Comparison of ENCODE assay signal across 8 cellular contexts in genomic region chr17:2233441-2233947, GRCh38.
DNase-seq lines count a peak whose midpoint lies in the region; ATAC-seq, FAIRE-seq and TF ChIP-seq lines count a peak whose summit lies in the region.

No MANE protein-coding gene starts in this region.

- no peak overlapping the region for H2AFZ ChIP-seq in fibroblast of lung (ENCODE audit: low read length)

- FAIRE-seq in RCC 7860 (lab: Jason Lieb, UNC): no peak

- peak; percentile 15 for ATAC-seq in omental fat pad (ENCODE audit: low FRiP score)

- H3K4me2 ChIP-seq in fibroblast of lung (ENCODE audit: extremely low read depth, insufficient read depth, low read length): no peak overlapping the region

- no peaks in the 10 kb centered on the region for H3K27me3 ChIP-seq in A673 (replicated peaks; ENCODE audit: insufficient read depth, low read depth, low read length, poor library complexity)
- H3K27me3 ChIP-seq in fibroblast of lung (ENCODE audit: control insufficient read depth, insufficient read depth, low read length): no peaks in the 10 kb centered on the region

- H3K9ac ChIP-seq in fibroblast of lung (ENCODE audit: insufficient read depth, low read length): peak overlapping the region; percentile 35

- H3K79me2 ChIP-seq in fibroblast of lung (ENCODE audit: control insufficient read depth, insufficient read depth, low read length): no peaks in the 10 kb centered on the region

- POLR2A ChIA-PET in A673 (lab: Charles Lee; ENCODE audit: low non-redundant PET): no interaction called here

- H3K4me3 ChIP-seq in A673 (ENCODE audit: low read depth, low read length, poor library complexity, severe bottlenecking) (no peak overlapping the region), fibroblast of lung (replicated peaks in 1 of 4; ENCODE audit: control extremely low read depth in 1 of 4, insufficient read depth in 1 of 4, low read depth in 3 of 4, low read length in 4 of 4) (no peak overlapping the region)

- TF ChIP-seq CTCF in A673 (conservative IDR thresholded peaks at IDR 0.05; ENCODE audit: low read depth, low read length) (no peak), fibroblast of lung (conservative IDR thresholded peaks at IDR 0.05 in 1 of 2, IDR thresholded peaks at IDR 0.05 in 1 of 2; ENCODE audit: low read depth in 1 of 2, low read length in 2 of 2) (no peak), omental fat pad (IDR thresholded peaks at IDR 0.05) (no peak)

- H3K4me1 ChIP-seq in A673 (ENCODE audit: insufficient read depth, low read length, poor library complexity, severe bottlenecking) (peaks cover 17% of the 10 kb centered on the region), fibroblast of lung (ENCODE audit: control insufficient read depth, extremely low read depth, insufficient read depth, low read length) (peaks cover 68% of the 10 kb centered on the region)

- no TSS peak for BruUV-seq in A673 (replicated peaks; lab: Mats Ljungman, UMichigan)

- CTCF ChIA-PET in A673 (lab: Charles Lee): no interaction called here

- intact Hi-C loops in A673 (cut with micrococcal nuclease; ENCODE audit: unreplicated experiment): no loop called here

- H3K9me3 ChIP-seq in A673 (ENCODE audit: low read depth, low read length, poor library complexity, severe bottlenecking): no peaks in the 10 kb centered on the region
- H3K9me3 ChIP-seq in fibroblast of lung (ENCODE audit: control insufficient read depth, insufficient read depth, low read depth, low read length): no peaks in the 10 kb centered on the region

- no peaks in the 10 kb centered on the region for H4K20me1 ChIP-seq in fibroblast of lung (ENCODE audit: control insufficient read depth, extremely low read depth, insufficient read depth, low read length)

- H3K36me3 ChIP-seq in A673 (ENCODE audit: insufficient read depth, low read length, poor library complexity, severe bottlenecking) (no peaks in the 10 kb centered on the region), fibroblast of lung (ENCODE audit: control insufficient read depth, insufficient read depth, low read length) (no peaks in the 10 kb centered on the region)

- H3K27ac ChIP-seq in A673 (ENCODE audit: low read depth, low read length, poor library complexity, severe bottlenecking): no peak overlapping the region
- H3K27ac ChIP-seq in fibroblast of lung (ENCODE audit: insufficient read depth, low read length): peak overlapping the region; percentile 46

- DNase-seq in A673 (ENCODE audit: low spot score) (peak; percentile 15), RCC 7860 (ENCODE audit: low spot score) (peak; percentile 20), fibroblast of lung (ENCODE audit: low read depth in 2 of 2) (peak; percentile 79 to 88), omental fat pad (ENCODE audit: low spot score) (no peak), NCI-H1930 (lab: John Stamatoyannopoulos, UW) (no peak), dedifferentiated amniotic fluid mesenchymal stem cell (ENCODE audit: extremely low spot score) (no peak), NCI-H2107 treated with DMSO at 0.1 percent for 48 hours (lab: John Stamatoyannopoulos, UW; ENCODE audit: unreplicated experiment) (no peak), NCI-H2196 (lab: John Stamatoyannopoulos, UW; ENCODE audit: unreplicated experiment) (no peak)

Comparison
In these comparisons a context has a peak if more than half of its experiments do, and no peak if none do; other contexts are left out.
1. DNase-seq: peak in A673 (single experiment), RCC 7860 (single experiment) and fibroblast of lung (2 of 2); none in omental fat pad (single experiment), NCI-H1930 (0 of 2), dedifferentiated amniotic fluid mesenchymal stem cell (single experiment), NCI-H2107 treated with DMSO at 0.1 percent for 48 hours (single experiment) and NCI-H2196 (single experiment).